ENCODE assay signal across 13 cellular contexts in the genomic region with DNA sequence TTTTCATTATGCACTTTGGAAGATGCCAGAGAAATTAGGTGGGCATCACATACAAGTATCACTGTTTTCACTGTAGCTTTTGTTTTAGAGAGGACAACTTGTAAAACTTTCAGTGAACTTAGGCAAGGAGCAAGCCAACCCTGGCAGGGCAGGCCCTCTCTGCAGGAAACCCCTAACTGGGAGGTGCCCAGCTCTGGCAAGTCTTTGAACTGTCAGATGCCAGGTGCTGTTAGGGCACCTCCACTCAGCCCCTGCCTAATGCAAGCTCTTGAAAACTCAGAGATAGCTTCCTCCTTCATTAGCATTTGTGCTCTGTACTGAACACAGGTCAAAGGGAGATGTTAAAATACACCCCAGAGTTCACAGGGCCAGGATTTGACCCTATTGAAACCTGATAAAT.
A peak's percentile ranks its signal among the peaks of the same experiment; 100 is the strongest.
DNase-seq lines count a peak whose midpoint lies in the region; ATAC-seq, FAIRE-seq and TF ChIP-seq lines count a peak whose summit lies in the region.
"Had no signal": no experiment of that assay in that cellular context is flagged by ENCODE, and none has a peak within 500 bp of the region (broad histone marks: within the 10 kb centered on the region; RNA-seq: fewer than 3 reads in every experiment).

No MANE protein-coding gene starts in this region.

- FAIRE-seq in kidney (lab: Jason Lieb, UNC) (no peak), small intestine (lab: Jason Lieb, UNC) (no peak)
- FAIRE-seq: A549 had no signal

- H3K4me3 ChIP-seq in DND-41 (ENCODE audit: low read depth in 1 of 2, low read length in 2 of 2) (no peak overlapping the region), kidney (ENCODE audit: low read length in 2 of 2) (no peak overlapping the region), small intestine (ENCODE audit: low read depth in 1 of 2, low read length in 2 of 2) (no peak overlapping the region), stomach (no peak overlapping the region), body of pancreas (no peak overlapping the region)
- H3K4me3 ChIP-seq in Jurkat, Clone E6-1 (ENCODE audit: low read length): no peak overlapping the region
- H3K4me3 ChIP-seq: A549 had no signal

- H3K9ac ChIP-seq in DND-41 (ENCODE audit: low read depth, low read length) (no peak overlapping the region; the same call in 1 of the 2 replicates), kidney (ENCODE audit: low read length in 2 of 2) (no peak overlapping the region)

- no peak for TF ChIP-seq EP300 in stomach (IDR thresholded peaks at IDR 0.05)

- peak; percentile 99 for ATAC-seq in DND-41 (ENCODE audit: insufficient read depth, low read depth)
- ATAC-seq in body of pancreas: no peak
- ATAC-seq: A549 had no signal

- intact Hi-C loops in kidney (cut with DNase I): no loop called here
- intact Hi-C loops in stomach (cut with DNase I; ENCODE audit: low total_unique reads): no loop called here
- intact Hi-C loops in body of pancreas (cut with DNase I): no loop called here

- DNase-seq in DND-41: peak; percentile 76
- DNase-seq in Jurkat, Clone E6-1 (ENCODE audit: low read depth, low spot score): peak; percentile 90
- DNase-seq in kidney: peak; percentile 32
- DNase-seq in small intestine: peak; percentile 3
- DNase-seq in stomach: no peak
- no peak for DNase-seq in body of pancreas
- DNase-seq: BE2C; CD4-positive, alpha-beta memory T cell; GF-D8; GOT3; H9 had no signal

- H3K9me3 ChIP-seq in DND-41 (ENCODE audit: insufficient read depth, low read length, severe bottlenecking): no peaks in the 10 kb centered on the region
- H3K9me3 ChIP-seq in kidney (ENCODE audit: control insufficient read depth in 1 of 2, low read length in 2 of 2): no peaks in the 10 kb centered on the region
- no peaks in the 10 kb centered on the region for H3K9me3 ChIP-seq in small intestine (ENCODE audit: control insufficient read depth, low read depth)
- H3K9me3 ChIP-seq in stomach: no peaks in the 10 kb centered on the region
- no peaks in the 10 kb centered on the region for H3K9me3 ChIP-seq in body of pancreas
- H3K9me3 ChIP-seq: A549, BE2C had no signal

- H3K27ac ChIP-seq in DND-41 (ENCODE audit: low read length) (peak overlapping the region; percentile 58), kidney (ENCODE audit: low read depth in 2 of 2, low read length in 2 of 2) (no peak overlapping the region), small intestine (ENCODE audit: low read depth in 1 of 2, low read length in 1 of 2) (no peak overlapping the region), stomach (no peak overlapping the region), body of pancreas (no peak overlapping the region)
- H3K27ac ChIP-seq: A549, C4-2B had no signal

- no peak for TF ChIP-seq CTCF in DND-41 (IDR thresholded peaks at IDR 0.05; ENCODE audit: borderline replicate concordance, extremely low read depth, low read length, poor library complexity, severe bottlenecking)
- TF ChIP-seq CTCF in kidney (IDR thresholded peaks at IDR 0.05; ENCODE audit: borderline replicate concordance, extremely low read depth, insufficient read depth): no peak
- no peak for TF ChIP-seq CTCF in stomach (IDR thresholded peaks at IDR 0.05)
- no peak for TF ChIP-seq CTCF in body of pancreas (IDR thresholded peaks at IDR 0.05)

- H3K4me1 ChIP-seq in DND-41 (ENCODE audit: insufficient read depth, low read length) (peaks cover 50% of the 10 kb centered on the region), kidney (ENCODE audit: control insufficient read depth in 1 of 2, insufficient read depth in 1 of 2, low read depth in 1 of 2, low read length in 2 of 2) (no peaks in the 10 kb centered on the region), small intestine (ENCODE audit: control insufficient read depth in 2 of 2, insufficient read depth in 1 of 2, low read depth in 1 of 2, low read length in 1 of 2) (no peaks in the 10 kb centered on the region), stomach (no peaks in the 10 kb centered on the region), body of pancreas (no peaks in the 10 kb centered on the region)
- H3K4me1 ChIP-seq: A549, BE2C had no signal

- no peaks in the 10 kb centered on the region for H3K36me3 ChIP-seq in DND-41 (ENCODE audit: insufficient read depth, low read length)
- no peaks in the 10 kb centered on the region for H3K36me3 ChIP-seq in kidney (ENCODE audit: control insufficient read depth in 1 of 2, insufficient read depth in 2 of 2, low read length in 2 of 2)
- no peaks in the 10 kb centered on the region for H3K36me3 ChIP-seq in small intestine (ENCODE audit: control insufficient read depth in 2 of 2, insufficient read depth in 2 of 2, low read length in 2 of 2)
- no peaks in the 10 kb centered on the region for H3K36me3 ChIP-seq in stomach
- H3K36me3 ChIP-seq in body of pancreas (replicated peaks in 1 of 2; ENCODE audit: insufficient read depth in 1 of 2, low read depth in 2 of 2): no peaks in the 10 kb centered on the region
- H3K36me3 ChIP-seq: BE2C had no signal

- H3K27me3 ChIP-seq in DND-41 (ENCODE audit: insufficient read depth, low read length, poor library complexity) (no peaks in the 10 kb centered on the region), small intestine (ENCODE audit: control insufficient read depth in 2 of 2, insufficient read depth in 2 of 2, low read length in 2 of 2) (no peaks in the 10 kb centered on the region), stomach (no peaks in the 10 kb centered on the region), body of pancreas (no peaks in the 10 kb centered on the region)
- H3K27me3 ChIP-seq: BE2C had no signal

- H4K20me1 ChIP-seq in DND-41 (ENCODE audit: insufficient read depth, low read length): no peaks in the 10 kb centered on the region

- H3K4me2 ChIP-seq in DND-41 (ENCODE audit: insufficient read depth, low read length): no peak overlapping the region
- H3K4me2 ChIP-seq: A549 had no signal

- TF ChIP-seq POLR2A in stomach (IDR thresholded peaks at IDR 0.05) (no peak), body of pancreas (IDR thresholded peaks at IDR 0.05) (no peak)

- no peaks in the 10 kb centered on the region for H3K79me2 ChIP-seq in DND-41 (ENCODE audit: insufficient read depth, low read length)

- H2AFZ ChIP-seq in DND-41 (ENCODE audit: low read depth, low read length): no peak overlapping the region

Comparison
In these comparisons a context has a peak if more than half of its experiments do, and no peak if none do; other contexts are left out.
1. DNase-seq: peak in DND-41 (single experiment), Jurkat, Clone E6-1 (single experiment), kidney (single experiment) and small intestine (single experiment); none in stomach (single experiment) and body of pancreas (0 of 4).